In the genomic region with DNA sequence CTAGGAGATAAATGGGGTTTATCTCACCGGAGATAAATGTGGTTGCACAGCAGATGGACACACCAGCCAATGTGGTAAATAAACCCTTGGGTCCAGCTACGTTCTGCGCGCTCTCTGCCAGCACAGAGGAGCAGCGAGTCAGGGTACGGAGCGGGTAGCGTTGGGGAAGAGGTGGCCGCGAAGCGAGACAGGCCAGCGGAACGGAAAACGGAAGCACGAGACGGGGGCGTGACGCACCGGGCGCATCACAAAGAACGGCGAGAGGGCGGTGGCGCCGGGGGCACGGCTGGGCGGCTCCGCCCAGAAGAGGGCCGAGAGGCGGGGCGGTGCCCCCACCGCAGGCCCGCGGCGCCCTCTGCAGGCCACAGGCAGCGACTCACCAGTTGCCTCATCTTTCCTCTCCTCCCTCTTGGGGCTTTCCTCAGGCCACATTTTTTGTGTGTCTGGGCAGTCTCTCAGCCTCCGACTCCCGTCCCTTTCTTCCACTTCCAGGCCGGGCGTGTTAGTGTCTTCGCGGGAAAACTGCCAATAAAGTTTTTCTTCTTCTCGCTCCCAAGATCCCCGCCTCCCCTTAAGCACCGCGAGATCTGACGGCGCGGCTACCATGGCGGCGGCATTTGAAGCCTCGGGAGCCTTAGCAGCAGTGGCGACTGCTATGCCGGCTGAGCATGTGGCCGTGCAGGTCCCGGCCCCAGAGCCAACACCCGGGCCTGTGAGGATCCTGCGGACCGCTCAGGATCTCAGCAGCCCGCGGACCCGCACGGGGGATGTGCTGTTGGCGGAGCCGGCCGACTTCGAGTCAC, we compare ENCODE assay signal across 8 cellular contexts. TPM values are rescaled to one million over a fixed set of nuclear protein-coding genes. Genes with fewer than 3 reads are reported as not detected.
DNase-seq lines count a peak whose midpoint lies in the region; ATAC-seq and TF ChIP-seq lines count a peak whose summit lies in the region.

TSS of gene DDX20 (plus strand) at position 581 of the 803 bp plus-strand sequence. CDS start at position 605, 24 bp downstream.

- peak; percentile 89 for ATAC-seq in GM21529 (IDR thresholded peaks at IDR 0.05; ENCODE audit: unreplicated experiment)

- H3K36me3 Mint-ChIP-seq in IgD-negative memory B cell: peaks cover 2% of the 10 kb centered on the region

- H3K9me3 Mint-ChIP-seq in IgD-negative memory B cell: no peaks in the 10 kb centered on the region

- peak; percentile 59 for TF ChIP-seq CTCF in epithelial cell of esophagus (IDR thresholded peaks at IDR 0.05; ENCODE audit: insufficient read depth, low read depth, low read length, missing control alignments)

- H3K4me1 Mint-ChIP-seq in IgD-negative memory B cell: peaks cover 15 to 23% (median 22%) of the 10 kb centered on the region in 3 donors

- no peaks in the 10 kb centered on the region for H3K27me3 Mint-ChIP-seq in IgD-negative memory B cell

- H3K27ac ChIP-seq in mucosa of rectum (ENCODE audit: low read depth in 2 of 2, low read length in 2 of 2): peak within 1 kb of the TSS; percentile 95 to 98

- H3K9ac ChIP-seq in mucosa of rectum (ENCODE audit: low read depth in 1 of 2, low read length in 2 of 2): peak within 1 kb of the TSS; percentile 91 to 93

- DNase-seq in DMS153 treated with DMSO at 0.1 percent for 48 hours (lab: John Stamatoyannopoulos, UW; ENCODE audit: unreplicated experiment): peak; percentile 98
- peak; percentile 97 for DNase-seq in OCI-M1 (lab: John Stamatoyannopoulos, UW)
- peak; percentile 86 for DNase-seq in activated T-cell treated with anti-CD3 and anti-CD28 coated beads for 4 hours
- DNase-seq in epithelial cell of esophagus (ENCODE audit: low read depth): peak; percentile 97
- peak; percentile 94 for DNase-seq in stimulated activated CD8-positive, alpha-beta memory T cell treated with anti-CD3 and anti-CD28 coated beads, Interleukin-4, amount 100 ng/mL, for 48 hours

- H3K36me3 ChIP-seq in mucosa of rectum (ENCODE audit: control insufficient read depth in 2 of 2, insufficient read depth in 2 of 2, low read length in 2 of 2): peaks cover 5 to 6% of the 10 kb centered on the region in 2 donors

- H3K4me3 Mint-ChIP-seq in IgD-negative memory B cell: peak within 1 kb of the TSS; percentile 94 to 100 (median 98)

- H3K9me3 ChIP-seq in mucosa of rectum (ENCODE audit: control insufficient read depth in 2 of 2, low read length in 2 of 2): no peaks in the 10 kb centered on the region

- no peaks in the 10 kb centered on the region for H3K27me3 ChIP-seq in mucosa of rectum (ENCODE audit: control insufficient read depth in 2 of 2, insufficient read depth in 2 of 2, low read length in 2 of 2)

- H3K4me3 ChIP-seq in epithelial cell of esophagus (ENCODE audit: low read length): peak within 1 kb of the TSS; percentile 80
- peak within 1 kb of the TSS; percentile 87 to 97 for H3K4me3 ChIP-seq in mucosa of rectum (ENCODE audit: low read length in 2 of 2)

- H3K27ac Mint-ChIP-seq in IgD-negative memory B cell: peak within 1 kb of the TSS; percentile 95 to 99 (median 99)

- H3K4me1 ChIP-seq in mucosa of rectum (ENCODE audit: control insufficient read depth in 2 of 2, insufficient read depth in 2 of 2, low read length in 2 of 2): peaks cover 10 to 14% of the 10 kb centered on the region in 2 donors

RNA-seq across cellular contexts. Expression of gene DDX20, which starts in this region (rescaled TPM):
- 12.2 TPM for polyA plus RNA-seq in IgD-negative memory B cell

Comparison
In these comparisons a context has a peak if more than half of its experiments do, and no peak if none do; other contexts are left out.
1. Peak in every context shown above with its lines: DNase-seq, ATAC-seq, H3K4me3 ChIP-seq and H3K27ac ChIP-seq.